In genomic region chr16:29806641-29807425, GRCh38 we compare ENCODE assay signal across 8 cellular contexts. TPM values are rescaled to one million over a fixed set of nuclear protein-coding genes. Genes with fewer than 3 reads are reported as not detected.
DNase-seq lines count a peak whose midpoint lies in the region; ATAC-seq, FAIRE-seq and TF ChIP-seq lines count a peak whose summit lies in the region.

No MANE protein-coding gene starts in this region.

- peaks cover 15% of the 10 kb centered on the region for H3K36me3 ChIP-seq in adipocyte (ENCODE audit: control insufficient read depth, insufficient read depth, low read length, severe bottlenecking)
- peaks cover 26% of the 10 kb centered on the region for H3K36me3 ChIP-seq in iPS-15b (ENCODE audit: control insufficient read depth, insufficient read depth, low read length)
- H3K36me3 ChIP-seq in smooth muscle cell (ENCODE audit: low read depth), result no peaks in the 10 kb centered on the region

- H3K9me3 ChIP-seq in adipocyte (ENCODE audit: control insufficient read depth, low read length), result no peaks in the 10 kb centered on the region
- no peaks in the 10 kb centered on the region for H3K9me3 ChIP-seq in iPS-15b (ENCODE audit: control insufficient read depth, insufficient read depth, low read length)
- H3K9me3 ChIP-seq in smooth muscle cell (replicated peaks; ENCODE audit: low read depth), result no peaks in the 10 kb centered on the region

- H2AFZ ChIP-seq in smooth muscle cell (ENCODE audit: low read depth), result no peak overlapping the region

- H3K4me2 ChIP-seq in smooth muscle cell, result peak overlapping the region; percentile 87

- H3F3A ChIP-seq in smooth muscle cell (ENCODE audit: low read depth), result peaks cover 35% of the 10 kb centered on the region

- H4K20me1 ChIP-seq in smooth muscle cell (ENCODE audit: low read depth), result peaks cover 28% of the 10 kb centered on the region

- 2% methylated on average over 22 of the region's 99 CpGs for WGBS in smooth muscle cell (ENCODE audit: low lambda C conversion rate)

- H3K4me3 ChIP-seq in adipocyte (ENCODE audit: low read length), result peak overlapping the region; percentile 85
- peak overlapping the region; percentile 90 for H3K4me3 ChIP-seq in iPS-15b (ENCODE audit: low read depth, low read length)
- H3K4me3 ChIP-seq in smooth muscle cell, result peak overlapping the region; percentile 60

- TF ChIP-seq CTCF in smooth muscle cell (IDR thresholded peaks at IDR 0.05; ENCODE audit: borderline replicate concordance, insufficient read depth, poor library complexity, severe bottlenecking), result no peak

- H3K27ac ChIP-seq in smooth muscle cell (ENCODE audit: low read depth), result peak overlapping the region; percentile 95

- DNase-seq in DMS79 treated with DMSO at 0.1 percent for 48 hours (lab: John Stamatoyannopoulos, UW) (peak; percentile 61), HUDEP-2 (lab: John Stamatoyannopoulos, UW; ENCODE audit: unreplicated experiment in 76 of 76) (peak in 59 of 76 experiments; percentile 3 to 68 (median 47)), RCC 7860 (ENCODE audit: low spot score) (peak; percentile 75), adipocyte (ENCODE audit: low read depth) (peak; percentile 37), smooth muscle cell (lab: John Stamatoyannopoulos, UW; ENCODE audit: unreplicated experiment) (no peak)

- peaks cover 19% of the 10 kb centered on the region for H3K79me2 ChIP-seq in smooth muscle cell (ENCODE audit: low read depth)

- H3K4me1 ChIP-seq in adipocyte (ENCODE audit: control insufficient read depth, insufficient read depth, low read length) (peaks cover 29% of the 10 kb centered on the region), iPS-15b (ENCODE audit: control insufficient read depth, insufficient read depth, low read length) (peaks cover 16% of the 10 kb centered on the region), smooth muscle cell (ENCODE audit: low read depth) (peaks cover 34% of the 10 kb centered on the region)

- no peaks in the 10 kb centered on the region for H3K27me3 ChIP-seq in adipocyte (replicated peaks; ENCODE audit: control insufficient read depth, insufficient read depth, low read length)
- no peaks in the 10 kb centered on the region for H3K27me3 ChIP-seq in iPS-15b (ENCODE audit: control insufficient read depth, insufficient read depth, low read length)
- no peaks in the 10 kb centered on the region for H3K27me3 ChIP-seq in smooth muscle cell (ENCODE audit: low read depth)

- peak overlapping the region; percentile 89 for H3K9ac ChIP-seq in adipocyte (ENCODE audit: low read length)
- peak overlapping the region; percentile 73 for H3K9ac ChIP-seq in iPS-15b (ENCODE audit: low read depth, low read length)
- peak overlapping the region; percentile 63 for H3K9ac ChIP-seq in smooth muscle cell (ENCODE audit: low read depth)

- no peak for FAIRE-seq in RCC 7860 (lab: Jason Lieb, UNC)

- ATAC-seq in HG02588 (IDR thresholded peaks at IDR 0.05; ENCODE audit: unreplicated experiment) (no peak), GM21381 (IDR thresholded peaks at IDR 0.05; ENCODE audit: unreplicated experiment) (no peak)

RNA-seq across cellular contexts. Expression of gene MAZ, which starts 0.5 kb away (rescaled TPM):
- total RNA-seq in smooth muscle cell, result 77.2 and 104 TPM in 2 replicates
- 215 and 229 TPM in 2 replicates for polyA plus RNA-seq in smooth muscle cell

RNA-seq across cellular contexts. Expression of gene PRRT2, which starts 5.2 kb away (rescaled TPM):
- 12.2 and 25.9 TPM in 2 replicates for total RNA-seq in smooth muscle cell
- polyA plus RNA-seq in smooth muscle cell, result 12.2 and 20.1 TPM in 2 replicates

RNA-seq across cellular contexts. Expression of gene PAGR1, which starts 9.1 kb away (rescaled TPM):
- 15.6 and 21.1 TPM in 2 replicates for total RNA-seq in smooth muscle cell
- 34.5 and 44.8 TPM in 2 replicates for polyA plus RNA-seq in smooth muscle cell

RNA-seq across cellular contexts. Expression of gene MVP, which starts 13.4 kb away (rescaled TPM):
- 47.5 and 57.4 TPM in 2 replicates for total RNA-seq in smooth muscle cell
- polyA plus RNA-seq in smooth muscle cell, result 110 and 123 TPM in 2 replicates

RNA-seq across cellular contexts. Expression of gene KIF22, which starts 16.3 kb away (rescaled TPM):
- total RNA-seq in smooth muscle cell, result 16.0 and 19.8 TPM in 2 replicates
- polyA plus RNA-seq in smooth muscle cell, result 33.5 and 35.7 TPM in 2 replicates
